In genomic region chr5:80408475-80408875, GRCh38 we compare ENCODE assay signal across 1 cellular context.
TF ChIP-seq lines count a peak whose summit lies in the region.

No MANE protein-coding gene starts in this region.

TF ChIP-seq in Ishikawa, 13 proteins besides CTCF, POLR2A, EP300 and RAD21 (continued from another document):
- 0 out of 2 replicates have a peak, but pooled peaks have one; percentile 4 for TF ChIP-seq NFIC (IDR thresholded peaks at IDR 0.05)
